ENCODE assay signal across 11 cellular contexts in genomic region chr3:37245003-37245402, GRCh38. TPM values are rescaled to one million over a fixed set of nuclear protein-coding genes. Genes with fewer than 3 reads are reported as not detected.
DNase-seq lines count a peak whose midpoint lies in the region; ATAC-seq and TF ChIP-seq lines count a peak whose summit lies in the region.
"Had no signal": no experiment of that assay in that cellular context is flagged by ENCODE, and none has a peak within 500 bp of the region (broad histone marks: within the 10 kb centered on the region; RNA-seq: fewer than 3 reads in every experiment).

No MANE protein-coding gene starts in this region.

- no peak overlapping the region for H3K27ac Mint-ChIP-seq in activated CD8-positive, alpha-beta memory T cell treated with anti-CD3 and anti-CD28 coated beads, Interleukin-2, amount 10 ng/mL, durations not matched to agents 7 days and 5 days

- CTCF ChIA-PET in activated CD8-positive, alpha-beta memory T cell treated with anti-CD3 and anti-CD28 coated beads, Interleukin-2, amount 10 ng/mL, durations not matched to agents 7 days and 5 days (lab: Charles Lee): interaction anchor here (1.0 to 1.4 kb wide), 2 partner anchors 25 to 27 kb away, joined by 3 read pairs; no protein-coding TSS in a partner anchor
- CTCF ChIA-PET in HEK293T (lab: Yijun Ruan, JAX) (no interaction called here), RWPE1 (lab: Yijun Ruan, JAX) (no interaction called here)

- H3K9me3 Mint-ChIP-seq in activated CD8-positive, alpha-beta memory T cell treated with anti-CD3 and anti-CD28 coated beads, Interleukin-2, amount 10 ng/mL, durations not matched to agents 7 days and 5 days (ENCODE audit: low read depth): no peaks in the 10 kb centered on the region

- POLR2A ChIA-PET in HEK293T (lab: Yijun Ruan, JAX) (no interaction called here), RWPE1 (lab: Yijun Ruan, JAX; ENCODE audit: low non-redundant PET) (no interaction called here)

- H3K36me3 ChIP-seq in iPS-18a (ENCODE audit: control insufficient read depth, low read depth, low read length) (no peaks in the 10 kb centered on the region), stomach (peaks cover 0 to 3% (median 1%) of the 10 kb centered on the region in 4 donors)
- H3K36me3 ChIP-seq: uterus had no signal

- H3K27ac ChIP-seq in iPS-18a (ENCODE audit: low read length) (no peak overlapping the region), stomach (peak overlapping the region in 2 of 5 donors; percentile 97 to 98), RWPE1 (no peak overlapping the region)

- H3K27me3 Mint-ChIP-seq in activated CD8-positive, alpha-beta memory T cell treated with anti-CD3 and anti-CD28 coated beads, Interleukin-2, amount 10 ng/mL, durations not matched to agents 7 days and 5 days: no peaks in the 10 kb centered on the region

- no peak for DNase-seq in activated CD8-positive, alpha-beta memory T cell treated with anti-CD3 and anti-CD28 coated beads, Interleukin-2, amount 10 ng/mL, durations not matched to agents 7 days and 5 days
- no peak for DNase-seq in activated CD8-positive, alpha-beta memory T cell treated with anti-CD3 and anti-CD28 coated beads, Interleukin-2, amount 50 U/mL, for 4 hours
- DNase-seq in stomach (no peak), HEK293T (ENCODE audit: extremely low spot score) (no peak), RWPE1 (ENCODE audit: low spot score) (no peak)
- DNase-seq: effector CD4-positive, alpha-beta T cell; uterus had no signal

- H3K9ac ChIP-seq in iPS-18a (ENCODE audit: low read length): no peak overlapping the region

- peaks cover 9% of the 10 kb centered on the region for H3K4me1 ChIP-seq in iPS-18a (ENCODE audit: control insufficient read depth, low read depth, low read length)
- peaks cover 39 to 71% (median 58%) of the 10 kb centered on the region in 4 donors for H3K4me1 ChIP-seq in stomach

- H3K9me3 ChIP-seq in iPS-18a (ENCODE audit: control insufficient read depth, low read depth, low read length) (no peaks in the 10 kb centered on the region), stomach (no peaks in the 10 kb centered on the region)
- H3K9me3 ChIP-seq: uterus had no signal

- peak overlapping the region; percentile 95 for H3K4me3 Mint-ChIP-seq in activated CD8-positive, alpha-beta memory T cell treated with anti-CD3 and anti-CD28 coated beads, Interleukin-2, amount 10 ng/mL, durations not matched to agents 7 days and 5 days

- peaks cover 8% of the 10 kb centered on the region for H3K36me3 Mint-ChIP-seq in activated CD8-positive, alpha-beta memory T cell treated with anti-CD3 and anti-CD28 coated beads, Interleukin-2, amount 10 ng/mL, durations not matched to agents 7 days and 5 days

- TF ChIP-seq CTCF in WI38 (IDR thresholded peaks at IDR 0.05; ENCODE audit: low read depth, low read length) (no peak), stomach (IDR thresholded peaks at IDR 0.05) (no peak), RWPE1 (conservative IDR thresholded peaks at IDR 0.05; ENCODE audit: low read depth) (no peak)

- no peak for ATAC-seq in activated CD8-positive, alpha-beta memory T cell treated with anti-CD3 and anti-CD28 coated beads, Interleukin-2, amount 10 ng/mL, durations not matched to agents 7 days and 5 days
- ATAC-seq in HG03039 (IDR thresholded peaks at IDR 0.05; ENCODE audit: unreplicated experiment): no peak
- ATAC-seq: activated CD4-positive, CD25-positive, alpha-beta regulatory T cell treated with anti-CD3 and anti-CD28 coated beads, Interleukin-2, amount 50 U/mL, for 24 hours had no signal

- H3K4me1 Mint-ChIP-seq in activated CD8-positive, alpha-beta memory T cell treated with anti-CD3 and anti-CD28 coated beads, Interleukin-2, amount 10 ng/mL, durations not matched to agents 7 days and 5 days: peaks cover 47% of the 10 kb centered on the region

- no peak for TF ChIP-seq EP300 in stomach (IDR thresholded peaks at IDR 0.05)

- 28 to 57% (median 47%) methylated on average over 3 of the region's 3 CpGs for WGBS in stomach, 5 donors

- TF ChIP-seq POLR2A in stomach (IDR thresholded peaks at IDR 0.05): no peak

- intact Hi-C loops in stomach (cut with DNase I; ENCODE audit: low total_unique reads): no loop called here

- H3K27me3 ChIP-seq in iPS-18a (ENCODE audit: control insufficient read depth, insufficient read depth, low read length) (no peaks in the 10 kb centered on the region), stomach (no peaks in the 10 kb centered on the region)
- H3K27me3 ChIP-seq: uterus had no signal

- H3K4me3 ChIP-seq in WI38 (ENCODE audit: low read depth, low read length) (peak overlapping the region; percentile 79), iPS-18a (ENCODE audit: low read length) (peak overlapping the region; percentile 88), stomach (peak overlapping the region; percentile 75 to 86 (median 80))

TF ChIP-seq in HEK293T, 16 proteins besides CTCF, POLR2A, EP300 and RAD21:
- TF ChIP-seq FOXA1 (IDR thresholded peaks at IDR 0.05) (no peak), ARNT (IDR thresholded peaks at IDR 0.05) (no peak), ZNF384 (IDR thresholded peaks at IDR 0.05) (no peak), FOXK2 (IDR thresholded peaks at IDR 0.05) (no peak), NFRKB (IDR thresholded peaks at IDR 0.05) (no peak), SP1 (IDR thresholded peaks at IDR 0.05) (no peak), CTBP1 (IDR thresholded peaks at IDR 0.05; ENCODE audit: borderline replicate concordance) (no peak)
- TF ChIP-seq, protein P1, sequence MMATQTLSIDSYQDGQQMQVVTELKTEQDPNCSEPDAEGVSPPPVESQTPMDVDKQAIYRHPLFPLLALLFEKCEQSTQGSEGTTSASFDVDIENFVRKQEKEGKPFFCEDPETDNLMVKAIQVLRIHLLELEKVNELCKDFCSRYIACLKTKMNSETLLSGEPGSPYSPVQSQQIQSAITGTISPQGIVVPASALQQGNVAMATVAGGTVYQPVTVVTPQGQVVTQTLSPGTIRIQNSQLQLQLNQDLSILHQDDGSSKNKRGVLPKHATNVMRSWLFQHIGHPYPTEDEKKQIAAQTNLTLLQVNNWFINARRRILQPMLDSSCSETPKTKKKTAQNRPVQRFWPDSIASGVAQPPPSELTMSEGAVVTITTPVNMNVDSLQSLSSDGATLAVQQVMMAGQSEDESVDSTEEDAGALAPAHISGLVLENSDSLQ (IDR thresholded peaks at IDR 0.05): no peak

RNA-seq across cellular contexts. Expression of gene GOLGA4, which starts 1.9 kb away (rescaled TPM):
- 10 to 100 TPM; 32.5 to 40.3 TPM for total RNA-seq in activated CD8-positive, alpha-beta memory T cell treated with anti-CD3 and anti-CD28 coated beads, Interleukin-2, amount 10 ng/mL, durations not matched to agents 7 days and 5 days
- 100 to 1,000 TPM in 4 of 5 donors, 10 to 100 TPM in 1; 57.9 to 658 (median 119) TPM for total RNA-seq in stomach
- polyA plus RNA-seq in stomach: 10 to 100 TPM; 19.3 to 29.6 (median 28.8) TPM
